ENCODE assay signal across 15 cellular contexts in genomic region chr17:42178817-42179216, GRCh38. TPM values are rescaled to one million over a fixed set of nuclear protein-coding genes. Genes with fewer than 3 reads are reported as not detected.
A peak's percentile ranks its signal among the peaks of the same experiment; 100 is the strongest.
DNase-seq lines count a peak whose midpoint lies in the region; ATAC-seq and TF ChIP-seq lines count a peak whose summit lies in the region.
"Had no signal": no experiment of that assay in that cellular context is flagged by ENCODE, and none has a peak within 500 bp of the region (broad histone marks: within the 10 kb centered on the region; RNA-seq: fewer than 3 reads in every experiment).

No MANE protein-coding gene starts in this region.

- peaks cover 12% of the 10 kb centered on the region for H3F3A ChIP-seq in SU-DHL-6 (ENCODE audit: insufficient read depth)

- H2AFZ ChIP-seq in SU-DHL-6 (ENCODE audit: low read depth, low read length, severe bottlenecking), result no peak overlapping the region

- H3K36me3 ChIP-seq in SU-DHL-6 (ENCODE audit: low read length), result no peaks in the 10 kb centered on the region
- H3K36me3 ChIP-seq: SJSA1, thoracic aorta had no signal

- CTCF ChIA-PET in activated CD4-positive, alpha-beta T cell treated with anti-CD3 and anti-CD28 coated beads for 36 hours (lab: Charles Lee), result interaction anchor here (0.5 to 1.0 kb wide), 4 partner anchors 53 to 215 kb away, joined by 3 to 4 read pairs (median 3); no protein-coding TSS in a partner anchor
- CTCF ChIA-PET in activated CD4-positive, alpha-beta T cell treated with anti-CD3 and anti-CD28 coated beads, Interleukin-2, amount 10 ng/mL, durations not matched to agents 7 days and 5 days (lab: Charles Lee), result interaction anchor here (0.7 to 4.1 kb wide), 7 partner anchors 10 to 227 kb away, joined by 3 to 28 read pairs (median 4); partner anchors contain the start of gene NKIRAS2

- H3K4me2 ChIP-seq in SU-DHL-6 (ENCODE audit: low read depth, low read length, poor library complexity, severe bottlenecking), result peak overlapping the region; percentile 23
- H3K4me2 ChIP-seq: KMS-11 had no signal

- H3K9me3 Mint-ChIP-seq in activated CD4-positive, alpha-beta T cell treated with anti-CD3 and anti-CD28 coated beads for 36 hours (ENCODE audit: low read depth), result no peaks in the 10 kb centered on the region
- no peaks in the 10 kb centered on the region for H3K9me3 Mint-ChIP-seq in activated CD4-positive, alpha-beta T cell treated with anti-CD3 and anti-CD28 coated beads, Interleukin-2, amount 10 ng/mL, durations not matched to agents 7 days and 5 days
- no peaks in the 10 kb centered on the region for H3K9me3 Mint-ChIP-seq in naive thymus-derived CD8-positive, alpha-beta T cell
- H3K9me3 Mint-ChIP-seq: activated T-cell treated with anti-CD3 and anti-CD28 coated beads, Interleukin-2, amount 50 U/mL, for 24 hours had no signal

- H3K9me2 ChIP-seq in SU-DHL-6 (replicated peaks; ENCODE audit: insufficient read depth, low read length), result no peaks in the 10 kb centered on the region

- ATAC-seq in activated CD4-positive, alpha-beta T cell treated with anti-CD3 and anti-CD28 coated beads for 36 hours, result no peak
- ATAC-seq in GM19023 (IDR thresholded peaks at IDR 0.05; ENCODE audit: unreplicated experiment) (peak; percentile 41), HG03045 (IDR thresholded peaks at IDR 0.05; ENCODE audit: unreplicated experiment) (no peak), GM21515 (IDR thresholded peaks at IDR 0.05; ENCODE audit: unreplicated experiment) (no peak)
- ATAC-seq in naive thymus-derived CD8-positive, alpha-beta T cell, result no peak

- H3K27ac ChIP-seq in SU-DHL-6 (ENCODE audit: low read depth, low read length), result peak overlapping the region; percentile 50
- H3K27ac ChIP-seq: KMS-11, SJSA1, thoracic aorta had no signal

- peaks cover 10% of the 10 kb centered on the region for H3K27me3 Mint-ChIP-seq in activated CD4-positive, alpha-beta T cell treated with anti-CD3 and anti-CD28 coated beads for 36 hours
- H3K27me3 Mint-ChIP-seq in activated CD4-positive, alpha-beta T cell treated with anti-CD3 and anti-CD28 coated beads, Interleukin-2, amount 10 ng/mL, durations not matched to agents 7 days and 5 days, result peaks cover 25% of the 10 kb centered on the region
- H3K27me3 Mint-ChIP-seq in naive thymus-derived CD8-positive, alpha-beta T cell, result peaks cover 7 to 43% (median 15%) of the 10 kb centered on the region in 5 donors

- no peaks in the 10 kb centered on the region for H3K27me3 ChIP-seq in SU-DHL-6 (ENCODE audit: low read length)

- POLR2A ChIA-PET in activated CD4-positive, alpha-beta T cell treated with anti-CD3 and anti-CD28 coated beads for 36 hours (lab: Charles Lee), result interaction anchor here (1.2 kb wide), 1 partner anchor 213 kb away, joined by 4 read pairs; no protein-coding TSS in a partner anchor
- POLR2A ChIA-PET in activated CD4-positive, alpha-beta T cell treated with anti-CD3 and anti-CD28 coated beads, Interleukin-2, amount 10 ng/mL, durations not matched to agents 7 days and 5 days (lab: Charles Lee), result no interaction called here
- POLR2A ChIA-PET in naive thymus-derived CD8-positive, alpha-beta T cell (lab: Charles Lee), result interaction anchor here (1.2 to 3.3 kb wide), 2 partner anchors 10 to 15 kb away, joined by 3 to 14 read pairs; partner anchors contain the start of gene GHDC

- TF ChIP-seq CTCF in SU-DHL-6 (IDR thresholded peaks at IDR 0.05; ENCODE audit: insufficient read depth, low read length, poor library complexity, severe bottlenecking), result no peak

- peak; percentile 39 for DNase-seq in activated CD4-positive, alpha-beta T cell treated with anti-CD3 and anti-CD28 coated beads for 36 hours
- DNase-seq in activated CD4-positive, alpha-beta T cell treated with anti-CD3 and anti-CD28 coated beads, Interleukin-2, amount 10 ng/mL, durations not matched to agents 7 days and 5 days, result no peak
- DNase-seq in naive thymus-derived CD8-positive, alpha-beta T cell, result peak in 1 of 10 donors; percentile 11
- DNase-seq in NCI-H1417 (lab: John Stamatoyannopoulos, UW), result no peak
- DNase-seq: activated T-cell treated with anti-CD3 and anti-CD28 coated beads, Interleukin-2, amount 50 U/mL, for 24 hours; NCI-H2029 had no signal

- H4K20me1 ChIP-seq in SU-DHL-6 (ENCODE audit: low read depth, low read length), result no peaks in the 10 kb centered on the region

- H3K4me3 ChIP-seq in SU-DHL-6 (ENCODE audit: insufficient read depth, low read length, poor library complexity, severe bottlenecking), result no peak overlapping the region
- H3K4me3 ChIP-seq: lung, SJSA1, thoracic aorta had no signal

- no peak overlapping the region for H3K4me3 Mint-ChIP-seq in activated CD4-positive, alpha-beta T cell treated with anti-CD3 and anti-CD28 coated beads for 36 hours
- H3K4me3 Mint-ChIP-seq in activated CD4-positive, alpha-beta T cell treated with anti-CD3 and anti-CD28 coated beads, Interleukin-2, amount 10 ng/mL, durations not matched to agents 7 days and 5 days, result no peak overlapping the region
- peak overlapping the region in 6 of 10 donors; percentile 4 to 65 (median 27) for H3K4me3 Mint-ChIP-seq in naive thymus-derived CD8-positive, alpha-beta T cell
- H3K4me3 Mint-ChIP-seq: activated T-cell treated with anti-CD3 and anti-CD28 coated beads, Interleukin-2, amount 50 U/mL, for 24 hours had no signal

- no peak overlapping the region for H3K9ac ChIP-seq in SU-DHL-6 (ENCODE audit: low read length)
- H3K9ac ChIP-seq: KMS-11 had no signal

- H3K79me2 ChIP-seq in SU-DHL-6 (ENCODE audit: insufficient read depth, low read length), result no peaks in the 10 kb centered on the region

- H3K27ac Mint-ChIP-seq in activated CD4-positive, alpha-beta T cell treated with anti-CD3 and anti-CD28 coated beads for 36 hours, result no peak overlapping the region
- H3K27ac Mint-ChIP-seq in activated CD4-positive, alpha-beta T cell treated with anti-CD3 and anti-CD28 coated beads, Interleukin-2, amount 10 ng/mL, durations not matched to agents 7 days and 5 days, result no peak overlapping the region
- H3K27ac Mint-ChIP-seq in naive thymus-derived CD8-positive, alpha-beta T cell, result peak overlapping the region in 1 of 10 donors; percentile 36
- H3K27ac Mint-ChIP-seq: activated T-cell treated with anti-CD3 and anti-CD28 coated beads, Interleukin-2, amount 50 U/mL, for 24 hours had no signal

- H3K4me1 Mint-ChIP-seq in activated CD4-positive, alpha-beta T cell treated with anti-CD3 and anti-CD28 coated beads for 36 hours, result peaks cover 41% of the 10 kb centered on the region
- H3K4me1 Mint-ChIP-seq in activated CD4-positive, alpha-beta T cell treated with anti-CD3 and anti-CD28 coated beads, Interleukin-2, amount 10 ng/mL, durations not matched to agents 7 days and 5 days, result peaks cover 40% of the 10 kb centered on the region
- H3K4me1 Mint-ChIP-seq in naive thymus-derived CD8-positive, alpha-beta T cell, result peaks cover 10 to 38% (median 37%) of the 10 kb centered on the region in 4 donors

- H3K36me3 Mint-ChIP-seq in activated CD4-positive, alpha-beta T cell treated with anti-CD3 and anti-CD28 coated beads for 36 hours (ENCODE audit: low read depth), result peaks cover 3% of the 10 kb centered on the region
- H3K36me3 Mint-ChIP-seq in activated CD4-positive, alpha-beta T cell treated with anti-CD3 and anti-CD28 coated beads, Interleukin-2, amount 10 ng/mL, durations not matched to agents 7 days and 5 days (ENCODE audit: low read depth), result no peaks in the 10 kb centered on the region
- no peaks in the 10 kb centered on the region for H3K36me3 Mint-ChIP-seq in naive thymus-derived CD8-positive, alpha-beta T cell

- no peaks in the 10 kb centered on the region for H3K9me3 ChIP-seq in SU-DHL-6 (ENCODE audit: insufficient read depth, low read length)
- H3K9me3 ChIP-seq: thoracic aorta had no signal

- intact Hi-C loops in activated CD4-positive, alpha-beta T cell treated with anti-CD3 and anti-CD28 coated beads for 36 hours (cut with DNase I, micrococcal nuclease), result no loop called here

RNA-seq across cellular contexts. Expression of gene KCNH4, which starts 2.1 kb away (rescaled TPM):
- under 1 TPM; 0.43 to 0.53 TPM for total RNA-seq in activated CD4-positive, alpha-beta T cell treated with anti-CD3 and anti-CD28 coated beads for 36 hours
- total RNA-seq in activated CD4-positive, alpha-beta T cell treated with anti-CD3 and anti-CD28 coated beads, Interleukin-2, amount 10 ng/mL, durations not matched to agents 7 days and 5 days, result under 1 TPM; 0.15 to 0.17 TPM
- total RNA-seq in naive thymus-derived CD8-positive, alpha-beta T cell, result under 1 TPM; 0.11 to 0.18 TPM
- polyA plus RNA-seq in naive thymus-derived CD8-positive, alpha-beta T cell, result not detected
- total RNA-seq: astrocyte, SJSA1 had no signal

RNA-seq across cellular contexts. Expression of gene HCRT, which starts 6.4 kb away (rescaled TPM):
- total RNA-seq in activated CD4-positive, alpha-beta T cell treated with anti-CD3 and anti-CD28 coated beads for 36 hours, result not detected
- total RNA-seq in activated CD4-positive, alpha-beta T cell treated with anti-CD3 and anti-CD28 coated beads, Interleukin-2, amount 10 ng/mL, durations not matched to agents 7 days and 5 days, result not detected
- total RNA-seq in naive thymus-derived CD8-positive, alpha-beta T cell, result not detected
- polyA plus RNA-seq in naive thymus-derived CD8-positive, alpha-beta T cell, result not detected
- total RNA-seq: astrocyte, lung, SJSA1, thoracic aorta had no signal
- polyA plus RNA-seq: lung had no signal

RNA-seq across cellular contexts. Expression of gene GHDC, which starts 15.5 kb away (rescaled TPM):
- 10 to 100 TPM; 11.3 to 15.5 TPM for total RNA-seq in activated CD4-positive, alpha-beta T cell treated with anti-CD3 and anti-CD28 coated beads for 36 hours
- 10 to 100 TPM; 15.3 to 15.5 TPM for total RNA-seq in activated CD4-positive, alpha-beta T cell treated with anti-CD3 and anti-CD28 coated beads, Interleukin-2, amount 10 ng/mL, durations not matched to agents 7 days and 5 days
- 10 to 100 TPM; 25.8 to 29.6 TPM for total RNA-seq in naive thymus-derived CD8-positive, alpha-beta T cell
- polyA plus RNA-seq in naive thymus-derived CD8-positive, alpha-beta T cell, result 10 to 100 TPM; 15.3 to 21.5 (median 17.3) TPM

RNA-seq across cellular contexts. Expression of gene RAB5C, which starts 24.0 kb away (rescaled TPM):
- 10 to 100 TPM; 32.0 to 47.3 TPM for total RNA-seq in activated CD4-positive, alpha-beta T cell treated with anti-CD3 and anti-CD28 coated beads for 36 hours
- 100 to 1,000 TPM in 1 of 2 experiments, 10 to 100 TPM in 1; 97.1 to 108 TPM for total RNA-seq in activated CD4-positive, alpha-beta T cell treated with anti-CD3 and anti-CD28 coated beads, Interleukin-2, amount 10 ng/mL, durations not matched to agents 7 days and 5 days
- 10 to 100 TPM; 63.6 to 73.5 TPM for total RNA-seq in naive thymus-derived CD8-positive, alpha-beta T cell
- polyA plus RNA-seq in naive thymus-derived CD8-positive, alpha-beta T cell, result 10 to 100 TPM; 57.3 to 88.4 (median 60.6) TPM

RNA-seq across cellular contexts. Expression of gene HSPB9, which starts 56.2 kb away (rescaled TPM):
- total RNA-seq in activated CD4-positive, alpha-beta T cell treated with anti-CD3 and anti-CD28 coated beads for 36 hours, result under 1 TPM; 0.09 to 0.11 TPM
- not detected for total RNA-seq in activated CD4-positive, alpha-beta T cell treated with anti-CD3 and anti-CD28 coated beads, Interleukin-2, amount 10 ng/mL, durations not matched to agents 7 days and 5 days
- not detected for total RNA-seq in naive thymus-derived CD8-positive, alpha-beta T cell
- not detected for polyA plus RNA-seq in naive thymus-derived CD8-positive, alpha-beta T cell
- total RNA-seq: astrocyte, SJSA1, thoracic aorta had no signal

Comparison
In these comparisons a context has a peak if more than half of its experiments do, and no peak if none do; other contexts are left out.
1. H3K4me3 Mint-ChIP-seq: peak in naive thymus-derived CD8-positive, alpha-beta T cell (6 of 10); none in activated CD4-positive, alpha-beta T cell treated with anti-CD3 and anti-CD28 coated beads for 36 hours (single experiment) and activated CD4-positive, alpha-beta T cell treated with anti-CD3 and anti-CD28 coated beads, Interleukin-2, amount 10 ng/mL, durations not matched to agents 7 days and 5 days (single experiment).